Comparison of ENCODE assay signal across 1 cellular context in the genomic region with DNA sequence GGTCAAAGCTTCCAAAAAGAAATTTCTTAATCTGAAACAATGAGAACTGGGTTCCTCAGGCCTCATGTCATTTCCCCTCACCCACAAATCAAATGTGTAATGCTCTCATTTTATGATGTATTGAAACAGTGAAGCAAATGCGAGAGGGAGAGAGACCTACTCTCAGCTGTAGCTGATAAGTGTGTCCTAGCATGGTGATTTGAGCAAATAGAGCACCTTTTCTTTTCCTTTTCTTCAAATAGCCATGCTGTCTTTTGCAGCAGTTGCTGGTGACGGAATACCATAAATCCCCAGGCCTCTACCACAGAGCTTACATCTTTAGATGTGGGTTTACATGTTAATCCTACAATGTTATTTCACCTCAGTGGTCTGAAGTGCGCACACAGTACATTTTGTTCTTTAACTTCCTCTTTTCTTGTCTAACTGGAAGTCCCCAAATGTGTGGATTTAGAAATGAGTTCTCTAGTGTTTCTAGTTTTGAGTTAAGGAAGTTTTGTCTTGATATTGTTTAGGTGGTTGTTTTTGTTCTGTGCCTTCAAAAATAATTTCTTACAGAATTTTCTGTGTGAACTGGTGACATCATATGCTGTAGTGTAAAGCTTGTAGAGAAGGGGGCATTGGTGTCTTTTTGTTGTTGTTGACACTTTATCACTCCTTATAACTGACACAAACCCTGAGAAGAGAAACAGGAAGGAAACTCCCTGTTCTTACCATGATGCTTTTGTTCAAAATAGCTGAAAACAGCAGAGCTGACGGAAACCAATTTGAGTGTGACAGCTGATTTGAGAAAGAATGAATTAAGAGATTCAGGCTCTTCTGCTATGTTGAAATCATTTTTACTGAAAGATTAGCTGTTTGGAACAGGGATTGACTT.
TF ChIP-seq lines count a peak whose summit lies in the region.

No MANE protein-coding gene starts in this region.

TF ChIP-seq in K562, 482 proteins besides CTCF, POLR2A, EP300 and RAD21 (continued from another document and continues in another):
- TF ChIP-seq, protein P1, sequence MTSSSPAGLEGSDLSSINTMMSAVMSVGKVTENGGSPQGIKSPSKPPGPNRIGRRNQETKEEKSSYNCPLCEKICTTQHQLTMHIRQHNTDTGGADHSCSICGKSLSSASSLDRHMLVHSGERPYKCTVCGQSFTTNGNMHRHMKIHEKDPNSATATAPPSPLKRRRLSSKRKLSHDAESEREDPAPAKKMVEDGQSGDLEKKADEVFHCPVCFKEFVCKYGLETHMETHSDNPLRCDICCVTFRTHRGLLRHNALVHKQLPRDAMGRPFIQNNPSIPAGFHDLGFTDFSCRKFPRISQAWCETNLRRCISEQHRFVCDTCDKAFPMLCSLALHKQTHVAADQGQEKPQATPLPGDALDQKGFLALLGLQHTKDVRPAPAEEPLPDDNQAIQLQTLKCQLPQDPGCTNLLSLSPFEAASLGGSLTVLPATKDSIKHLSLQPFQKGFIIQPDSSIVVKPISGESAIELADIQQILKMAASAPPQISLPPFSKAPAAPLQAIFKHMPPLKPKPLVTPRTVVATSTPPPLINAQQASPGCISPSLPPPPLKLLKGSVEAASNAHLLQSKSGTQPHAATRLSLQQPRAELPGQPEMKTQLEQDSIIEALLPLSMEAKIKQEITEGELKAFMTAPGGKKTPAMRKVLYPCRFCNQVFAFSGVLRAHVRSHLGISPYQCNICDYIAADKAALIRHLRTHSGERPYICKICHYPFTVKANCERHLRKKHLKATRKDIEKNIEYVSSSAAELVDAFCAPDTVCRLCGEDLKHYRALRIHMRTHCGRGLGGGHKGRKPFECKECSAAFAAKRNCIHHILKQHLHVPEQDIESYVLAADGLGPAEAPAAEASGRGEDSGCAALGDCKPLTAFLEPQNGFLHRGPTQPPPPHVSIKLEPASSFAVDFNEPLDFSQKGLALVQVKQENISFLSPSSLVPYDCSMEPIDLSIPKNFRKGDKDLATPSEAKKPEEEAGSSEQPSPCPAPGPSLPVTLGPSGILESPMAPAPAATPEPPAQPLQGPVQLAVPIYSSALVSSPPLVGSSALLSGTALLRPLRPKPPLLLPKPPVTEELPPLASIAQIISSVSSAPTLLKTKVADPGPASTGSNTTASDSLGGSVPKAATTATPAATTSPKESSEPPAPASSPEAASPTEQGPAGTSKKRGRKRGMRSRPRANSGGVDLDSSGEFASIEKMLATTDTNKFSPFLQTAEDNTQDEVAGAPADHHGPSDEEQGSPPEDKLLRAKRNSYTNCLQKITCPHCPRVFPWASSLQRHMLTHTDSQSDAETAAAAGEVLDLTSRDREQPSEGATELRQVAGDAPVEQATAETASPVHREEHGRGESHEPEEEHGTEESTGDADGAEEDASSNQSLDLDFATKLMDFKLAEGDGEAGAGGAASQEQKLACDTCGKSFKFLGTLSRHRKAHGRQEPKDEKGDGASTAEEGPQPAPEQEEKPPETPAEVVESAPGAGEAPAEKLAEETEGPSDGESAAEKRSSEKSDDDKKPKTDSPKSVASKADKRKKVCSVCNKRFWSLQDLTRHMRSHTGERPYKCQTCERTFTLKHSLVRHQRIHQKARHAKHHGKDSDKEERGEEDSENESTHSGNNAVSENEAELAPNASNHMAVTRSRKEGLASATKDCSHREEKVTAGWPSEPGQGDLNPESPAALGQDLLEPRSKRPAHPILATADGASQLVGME (CRISPR knock-in tag; IDR thresholded peaks at IDR 0.05), result no peak
- TF ChIP-seq, protein P2, sequence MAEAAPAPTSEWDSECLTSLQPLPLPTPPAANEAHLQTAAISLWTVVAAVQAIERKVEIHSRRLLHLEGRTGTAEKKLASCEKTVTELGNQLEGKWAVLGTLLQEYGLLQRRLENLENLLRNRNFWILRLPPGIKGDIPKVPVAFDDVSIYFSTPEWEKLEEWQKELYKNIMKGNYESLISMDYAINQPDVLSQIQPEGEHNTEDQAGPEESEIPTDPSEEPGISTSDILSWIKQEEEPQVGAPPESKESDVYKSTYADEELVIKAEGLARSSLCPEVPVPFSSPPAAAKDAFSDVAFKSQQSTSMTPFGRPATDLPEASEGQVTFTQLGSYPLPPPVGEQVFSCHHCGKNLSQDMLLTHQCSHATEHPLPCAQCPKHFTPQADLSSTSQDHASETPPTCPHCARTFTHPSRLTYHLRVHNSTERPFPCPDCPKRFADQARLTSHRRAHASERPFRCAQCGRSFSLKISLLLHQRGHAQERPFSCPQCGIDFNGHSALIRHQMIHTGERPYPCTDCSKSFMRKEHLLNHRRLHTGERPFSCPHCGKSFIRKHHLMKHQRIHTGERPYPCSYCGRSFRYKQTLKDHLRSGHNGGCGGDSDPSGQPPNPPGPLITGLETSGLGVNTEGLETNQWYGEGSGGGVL (CRISPR knock-in tag; IDR thresholded peaks at IDR 0.05), result no peak
- TF ChIP-seq FOSL1 (tag; conservative IDR thresholded peaks at IDR 0.05) (no peak), IFI16 (CRISPR knock-in tag; IDR thresholded peaks at IDR 0.05) (no peak), ATF6 (CRISPR knock-in tag; IDR thresholded peaks at IDR 0.05) (no peak), ZNF354B (CRISPR knock-in tag; IDR thresholded peaks at IDR 0.05) (no peak), BRD4 (IDR thresholded peaks at IDR 0.05) (peak; percentile 58; the same call in 1 of the 2 replicates), RAD51 (IDR thresholded peaks at IDR 0.05; ENCODE audit: borderline replicate concordance, low read depth) (no peak), FOS (IDR thresholded peaks at IDR 0.05; ENCODE audit: extremely low read depth, insufficient read length) (no peak), SREBF2 (CRISPR knock-in tag; IDR thresholded peaks at IDR 0.05) (no peak), SMAD4 (CRISPR knock-in tag; conservative IDR thresholded peaks at IDR 0.05) (no peak), NCOA6 (IDR thresholded peaks at IDR 0.05) (no peak), ZNF76 (CRISPR knock-in tag; IDR thresholded peaks at IDR 0.05; ENCODE audit: borderline replicate concordance) (no peak), ATF1 (CRISPR knock-in tag; IDR thresholded peaks at IDR 0.05) (no peak), ATF1 (tag; IDR thresholded peaks at IDR 0.05) (peak; percentile 36), ZNF384 (IDR thresholded peaks at IDR 0.05; ENCODE audit: low read depth, low read length) (no peak), U2AF2 (optimal IDR thresholded peaks at IDR 0.05; ENCODE audit: low read depth, low read length) (no peak), NCOA2 (IDR thresholded peaks at IDR 0.05; ENCODE audit: partially characterized antibody in 2 of 2) (no peak), NFXL1 (CRISPR knock-in tag; IDR thresholded peaks at IDR 0.05) (no peak), MECOM (CRISPR knock-in tag; IDR thresholded peaks at IDR 0.05) (no peak), SP1 (CRISPR knock-in tag; IDR thresholded peaks at IDR 0.05) (0 out of 2 replicates have a peak, but pooled peaks have one; percentile 36), SUPT5H (IDR thresholded peaks at IDR 0.05) (no peak)
- TF ChIP-seq, protein P3, sequence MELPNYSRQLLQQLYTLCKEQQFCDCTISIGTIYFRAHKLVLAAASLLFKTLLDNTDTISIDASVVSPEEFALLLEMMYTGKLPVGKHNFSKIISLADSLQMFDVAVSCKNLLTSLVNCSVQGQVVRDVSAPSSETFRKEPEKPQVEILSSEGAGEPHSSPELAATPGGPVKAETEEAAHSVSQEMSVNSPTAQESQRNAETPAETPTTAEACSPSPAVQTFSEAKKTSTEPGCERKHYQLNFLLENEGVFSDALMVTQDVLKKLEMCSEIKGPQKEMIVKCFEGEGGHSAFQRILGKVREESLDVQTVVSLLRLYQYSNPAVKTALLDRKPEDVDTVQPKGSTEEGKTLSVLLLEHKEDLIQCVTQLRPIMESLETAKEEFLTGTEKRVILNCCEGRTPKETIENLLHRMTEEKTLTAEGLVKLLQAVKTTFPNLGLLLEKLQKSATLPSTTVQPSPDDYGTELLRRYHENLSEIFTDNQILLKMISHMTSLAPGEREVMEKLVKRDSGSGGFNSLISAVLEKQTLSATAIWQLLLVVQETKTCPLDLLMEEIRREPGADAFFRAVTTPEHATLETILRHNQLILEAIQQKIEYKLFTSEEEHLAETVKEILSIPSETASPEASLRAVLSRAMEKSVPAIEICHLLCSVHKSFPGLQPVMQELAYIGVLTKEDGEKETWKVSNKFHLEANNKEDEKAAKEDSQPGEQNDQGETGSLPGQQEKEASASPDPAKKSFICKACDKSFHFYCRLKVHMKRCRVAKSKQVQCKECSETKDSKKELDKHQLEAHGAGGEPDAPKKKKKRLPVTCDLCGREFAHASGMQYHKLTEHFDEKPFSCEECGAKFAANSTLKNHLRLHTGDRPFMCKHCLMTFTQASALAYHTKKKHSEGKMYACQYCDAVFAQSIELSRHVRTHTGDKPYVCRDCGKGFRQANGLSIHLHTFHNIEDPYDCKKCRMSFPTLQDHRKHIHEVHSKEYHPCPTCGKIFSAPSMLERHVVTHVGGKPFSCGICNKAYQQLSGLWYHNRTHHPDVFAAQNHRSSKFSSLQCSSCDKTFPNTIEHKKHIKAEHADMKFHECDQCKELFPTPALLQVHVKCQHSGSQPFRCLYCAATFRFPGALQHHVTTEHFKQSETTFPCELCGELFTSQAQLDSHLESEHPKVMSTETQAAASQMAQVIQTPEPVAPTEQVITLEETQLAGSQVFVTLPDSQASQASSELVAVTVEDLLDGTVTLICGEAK (IDR thresholded peaks at IDR 0.05), result peak; percentile 86
- TF ChIP-seq, protein P3 (CRISPR knock-in tag; IDR thresholded peaks at IDR 0.05), result no peak
- TF ChIP-seq, protein P4, sequence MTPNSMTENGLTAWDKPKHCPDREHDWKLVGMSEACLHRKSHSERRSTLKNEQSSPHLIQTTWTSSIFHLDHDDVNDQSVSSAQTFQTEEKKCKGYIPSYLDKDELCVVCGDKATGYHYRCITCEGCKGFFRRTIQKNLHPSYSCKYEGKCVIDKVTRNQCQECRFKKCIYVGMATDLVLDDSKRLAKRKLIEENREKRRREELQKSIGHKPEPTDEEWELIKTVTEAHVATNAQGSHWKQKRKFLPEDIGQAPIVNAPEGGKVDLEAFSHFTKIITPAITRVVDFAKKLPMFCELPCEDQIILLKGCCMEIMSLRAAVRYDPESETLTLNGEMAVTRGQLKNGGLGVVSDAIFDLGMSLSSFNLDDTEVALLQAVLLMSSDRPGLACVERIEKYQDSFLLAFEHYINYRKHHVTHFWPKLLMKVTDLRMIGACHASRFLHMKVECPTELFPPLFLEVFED (CRISPR knock-in tag; conservative IDR thresholded peaks at IDR 0.05), result no peak
- TF ChIP-seq, protein P5, sequence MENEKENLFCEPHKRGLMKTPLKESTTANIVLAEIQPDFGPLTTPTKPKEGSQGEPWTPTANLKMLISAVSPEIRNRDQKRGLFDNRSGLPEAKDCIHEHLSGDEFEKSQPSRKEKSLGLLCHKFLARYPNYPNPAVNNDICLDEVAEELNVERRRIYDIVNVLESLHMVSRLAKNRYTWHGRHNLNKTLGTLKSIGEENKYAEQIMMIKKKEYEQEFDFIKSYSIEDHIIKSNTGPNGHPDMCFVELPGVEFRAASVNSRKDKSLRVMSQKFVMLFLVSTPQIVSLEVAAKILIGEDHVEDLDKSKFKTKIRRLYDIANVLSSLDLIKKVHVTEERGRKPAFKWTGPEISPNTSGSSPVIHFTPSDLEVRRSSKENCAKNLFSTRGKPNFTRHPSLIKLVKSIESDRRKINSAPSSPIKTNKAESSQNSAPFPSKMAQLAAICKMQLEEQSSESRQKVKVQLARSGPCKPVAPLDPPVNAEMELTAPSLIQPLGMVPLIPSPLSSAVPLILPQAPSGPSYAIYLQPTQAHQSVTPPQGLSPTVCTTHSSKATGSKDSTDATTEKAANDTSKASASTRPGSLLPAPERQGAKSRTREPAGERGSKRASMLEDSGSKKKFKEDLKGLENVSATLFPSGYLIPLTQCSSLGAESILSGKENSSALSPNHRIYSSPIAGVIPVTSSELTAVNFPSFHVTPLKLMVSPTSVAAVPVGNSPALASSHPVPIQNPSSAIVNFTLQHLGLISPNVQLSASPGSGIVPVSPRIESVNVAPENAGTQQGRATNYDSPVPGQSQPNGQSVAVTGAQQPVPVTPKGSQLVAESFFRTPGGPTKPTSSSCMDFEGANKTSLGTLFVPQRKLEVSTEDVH (IDR thresholded peaks at IDR 0.05; ENCODE audit: low read depth, partially characterized antibody), result no peak
- TF ChIP-seq, protein P6, sequence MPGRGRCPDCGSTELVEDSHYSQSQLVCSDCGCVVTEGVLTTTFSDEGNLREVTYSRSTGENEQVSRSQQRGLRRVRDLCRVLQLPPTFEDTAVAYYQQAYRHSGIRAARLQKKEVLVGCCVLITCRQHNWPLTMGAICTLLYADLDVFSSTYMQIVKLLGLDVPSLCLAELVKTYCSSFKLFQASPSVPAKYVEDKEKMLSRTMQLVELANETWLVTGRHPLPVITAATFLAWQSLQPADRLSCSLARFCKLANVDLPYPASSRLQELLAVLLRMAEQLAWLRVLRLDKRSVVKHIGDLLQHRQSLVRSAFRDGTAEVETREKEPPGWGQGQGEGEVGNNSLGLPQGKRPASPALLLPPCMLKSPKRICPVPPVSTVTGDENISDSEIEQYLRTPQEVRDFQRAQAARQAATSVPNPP (IDR thresholded peaks at IDR 0.05; ENCODE audit: borderline replicate concordance, insufficient read depth, insufficient read length), result no peak
